In genomic region chr5:89181546-89181945, GRCh38 we compare ENCODE assay signal across 25 cellular contexts.
"Had no signal": no experiment of that assay in that cellular context is flagged by ENCODE, and none has a peak within 500 bp of the region (broad histone marks: within the 10 kb centered on the region; RNA-seq: fewer than 3 reads in every experiment).

No MANE protein-coding gene starts in this region.

- H3K27me3 ChIP-seq: left lung, neural progenitor cell, neutrophil, right lobe of liver, suprapubic skin, tibial artery, uterus had no signal

- H3K9ac ChIP-seq: neural progenitor cell, parathyroid adenoma had no signal

- H3K79me2 ChIP-seq: parathyroid adenoma had no signal

- H3K36me3 Mint-ChIP-seq: immature natural killer cell, neural progenitor cell, type B pancreatic cell had no signal

- H3K9me3 ChIP-seq: left lung, lower lobe of right lung, neutrophil, psoas muscle, right lobe of liver, suprapubic skin, thoracic aorta, tibial artery, uterus had no signal

- H3K4me3 Mint-ChIP-seq: immature natural killer cell; naive thymus-derived CD8-positive, alpha-beta T cell; nephron; neural progenitor cell; stimulated activated naive CD8-positive, alpha-beta T cell treated with anti-CD3 and anti-CD28 coated beads, Interleukin-15, Interleukin-2, amounts not matched to agents 100 ng/mL and 50 ng/mL, for 24 hours; type B pancreatic cell had no signal

- H3K4me1 Mint-ChIP-seq: immature natural killer cell; naive thymus-derived CD8-positive, alpha-beta T cell; neural progenitor cell had no signal

- H3K27ac Mint-ChIP-seq: immature natural killer cell; naive thymus-derived CD8-positive, alpha-beta T cell; nephron; neural progenitor cell; stimulated activated naive CD8-positive, alpha-beta T cell treated with anti-CD3 and anti-CD28 coated beads, Interleukin-15, Interleukin-2, amounts not matched to agents 100 ng/mL and 50 ng/mL, for 24 hours; type B pancreatic cell had no signal

- DNase-seq: hypothalamus; immature natural killer cell; kidney; left colon; left lung; lower lobe of right lung; naive thymus-derived CD8-positive, alpha-beta T cell; occipital lobe; psoas muscle; right lobe of liver; stimulated activated CD4-positive, alpha-beta T cell treated with anti-CD3 and anti-CD28 coated beads, Interleukin-12 subunit alpha, Interleukin-12 subunit beta, amount 100 ng/mL, for 4 hours; stimulated activated CD4-positive, alpha-beta T cell treated with anti-CD3 and anti-CD28 coated beads, Interleukin-15, amount 100 ng/mL, for 24 hours; stimulated activated CD4-positive, alpha-beta T cell treated with anti-CD3 and anti-CD28 coated beads, Interleukin-2, amount 100 ng/mL, for 24 hours; stimulated activated CD4-positive, alpha-beta T cell treated with anti-CD3 and anti-CD28 coated beads, Interleukin-4, amount 100 ng/mL, for 1 hour; stimulated activated naive CD4-positive, alpha-beta T cell; tibial artery; uterus had no signal

- H3K27ac ChIP-seq: left lung, lower lobe of right lung, neural progenitor cell, neutrophil, parathyroid adenoma, psoas muscle, right lobe of liver, suprapubic skin, thoracic aorta, tibial artery, uterus had no signal

- H3K9me3 Mint-ChIP-seq: naive thymus-derived CD8-positive, alpha-beta T cell; nephron; neural progenitor cell; stimulated activated naive CD8-positive, alpha-beta T cell treated with anti-CD3 and anti-CD28 coated beads, Interleukin-15, Interleukin-2, amounts not matched to agents 100 ng/mL and 50 ng/mL, for 24 hours; type B pancreatic cell had no signal

- H3K36me3 ChIP-seq: left lung, lower lobe of right lung, neural progenitor cell, neutrophil, right lobe of liver, suprapubic skin, thoracic aorta, tibial artery, uterus had no signal

- ATAC-seq: left colon; left lung; lower lobe of right lung; naive thymus-derived CD8-positive, alpha-beta T cell; psoas muscle; right lobe of liver had no signal

- H3K4me1 ChIP-seq: left lung, lower lobe of right lung, neural progenitor cell, parathyroid adenoma, right lobe of liver, suprapubic skin, tibial artery, uterus had no signal

- H3K4me2 ChIP-seq: neural progenitor cell had no signal

- H2AFZ ChIP-seq: neural progenitor cell, parathyroid adenoma had no signal

- H3K27me3 Mint-ChIP-seq: naive thymus-derived CD8-positive, alpha-beta T cell; stimulated activated naive CD8-positive, alpha-beta T cell treated with anti-CD3 and anti-CD28 coated beads, Interleukin-15, Interleukin-2, amounts not matched to agents 100 ng/mL and 50 ng/mL, for 24 hours; type B pancreatic cell had no signal

- H3K4me3 ChIP-seq: left lung, lower lobe of right lung, neural progenitor cell, psoas muscle, right lobe of liver, suprapubic skin, thoracic aorta, tibial artery, uterus had no signal
